Comparison of ENCODE assay signal across 1 cellular context in the genomic region with DNA sequence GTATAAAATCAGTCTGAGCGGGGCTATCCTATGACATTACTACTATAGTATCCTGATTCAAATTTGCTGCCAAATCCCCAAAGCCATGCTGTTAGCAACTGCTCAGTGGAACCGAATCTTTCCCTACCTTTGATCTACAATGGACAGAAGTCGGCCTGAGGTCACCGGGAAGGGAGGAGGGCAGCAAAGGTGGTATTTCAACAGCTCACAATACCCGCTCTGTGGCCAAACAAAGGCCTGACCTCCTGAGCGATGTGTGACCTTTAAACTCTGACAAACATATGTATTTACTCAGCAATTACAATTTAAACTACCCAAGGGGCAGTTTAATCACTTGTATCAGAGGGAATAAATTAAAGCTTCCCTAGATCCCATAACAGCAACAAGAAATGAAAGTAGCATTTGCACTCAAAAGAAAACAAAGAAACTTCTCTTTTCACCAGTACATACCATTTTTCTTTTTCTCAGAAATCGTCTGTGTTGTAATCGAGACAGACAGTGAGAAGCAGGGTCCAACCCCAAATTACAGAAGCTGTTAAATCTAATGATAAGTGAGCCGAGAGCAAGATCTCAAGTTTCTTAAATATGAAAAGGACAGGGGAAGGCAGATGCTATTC.
TF ChIP-seq lines count a peak whose summit lies in the region.

No MANE protein-coding gene starts in this region.

TF ChIP-seq in HepG2, 621 proteins besides CTCF, POLR2A, EP300 and RAD21 (continued from another document and continues in another):
- peak; percentile 97 for TF ChIP-seq ARID5B (CRISPR knock-in tag; IDR thresholded peaks at IDR 0.05)
- TF ChIP-seq MTA3 (CRISPR knock-in tag; IDR thresholded peaks at IDR 0.05) = no peak
- TF ChIP-seq, protein P1, sequence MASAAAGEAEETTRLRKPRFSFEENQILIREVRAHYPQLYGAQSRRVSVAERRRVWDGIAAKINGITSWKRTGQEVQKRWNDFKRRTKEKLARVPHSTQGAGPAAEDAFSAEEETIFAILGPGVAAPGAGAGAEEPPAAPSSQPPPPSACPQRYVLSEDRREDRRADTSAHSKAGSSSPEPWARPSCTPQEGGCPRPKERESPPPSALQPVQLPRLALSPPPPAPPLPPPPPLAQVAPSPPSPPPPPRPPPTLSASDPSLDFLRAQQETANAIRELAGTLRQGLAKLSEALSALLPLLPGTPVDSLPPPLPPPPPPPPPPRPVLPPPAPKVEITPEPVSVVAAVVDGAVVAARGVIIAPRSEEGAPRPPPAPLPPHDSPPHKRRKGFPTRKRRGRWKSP (CRISPR knock-in tag; IDR thresholded peaks at IDR 0.05) = peak; percentile 37; the same call in 1 of the 2 replicates
- TF ChIP-seq, protein P2, sequence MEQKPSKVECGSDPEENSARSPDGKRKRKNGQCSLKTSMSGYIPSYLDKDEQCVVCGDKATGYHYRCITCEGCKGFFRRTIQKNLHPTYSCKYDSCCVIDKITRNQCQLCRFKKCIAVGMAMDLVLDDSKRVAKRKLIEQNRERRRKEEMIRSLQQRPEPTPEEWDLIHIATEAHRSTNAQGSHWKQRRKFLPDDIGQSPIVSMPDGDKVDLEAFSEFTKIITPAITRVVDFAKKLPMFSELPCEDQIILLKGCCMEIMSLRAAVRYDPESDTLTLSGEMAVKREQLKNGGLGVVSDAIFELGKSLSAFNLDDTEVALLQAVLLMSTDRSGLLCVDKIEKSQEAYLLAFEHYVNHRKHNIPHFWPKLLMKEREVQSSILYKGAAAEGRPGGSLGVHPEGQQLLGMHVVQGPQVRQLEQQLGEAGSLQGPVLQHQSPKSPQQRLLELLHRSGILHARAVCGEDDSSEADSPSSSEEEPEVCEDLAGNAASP (CRISPR knock-in tag; IDR thresholded peaks at IDR 0.05; ENCODE audit: borderline replicate concordance) = peak; percentile 96; the same call in 1 of the 2 replicates
- TF ChIP-seq ZNF350 (CRISPR knock-in tag; IDR thresholded peaks at IDR 0.05; ENCODE audit: borderline replicate concordance, low read depth) = 0 out of 2 replicates have a peak, but pooled peaks have one; percentile 31
- TF ChIP-seq JUN (CRISPR knock-in tag; IDR thresholded peaks at IDR 0.05) = 0 out of 2 replicates have a peak, but pooled peaks have one; percentile 36
- no peak for TF ChIP-seq NFE2L2 (IDR thresholded peaks at IDR 0.05; ENCODE audit: low read length)
- TF ChIP-seq SP4 (CRISPR knock-in tag; IDR thresholded peaks at IDR 0.05) = no peak
- TF ChIP-seq MLLT10 (CRISPR knock-in tag; IDR thresholded peaks at IDR 0.05) = no peak
- no peak for TF ChIP-seq PHB2 (IDR thresholded peaks at IDR 0.05; ENCODE audit: partially characterized antibody)
- TF ChIP-seq STAG1 (CRISPR knock-in tag; IDR thresholded peaks at IDR 0.05) = no peak
- no peak for TF ChIP-seq ELF4 (CRISPR knock-in tag; IDR thresholded peaks at IDR 0.05; ENCODE audit: borderline replicate concordance)
- TF ChIP-seq ONECUT2 (CRISPR knock-in tag; IDR thresholded peaks at IDR 0.05) = 0 out of 2 replicates have a peak, but pooled peaks have one; percentile 15
- TF ChIP-seq TSC22D2 (CRISPR knock-in tag; IDR thresholded peaks at IDR 0.05; ENCODE audit: borderline replicate concordance) = 0 out of 2 replicates have a peak, but pooled peaks have one; percentile 40
- peak; percentile 94 for TF ChIP-seq DPF2 (CRISPR knock-in tag; IDR thresholded peaks at IDR 0.05; ENCODE audit: borderline replicate concordance, low read depth)
- TF ChIP-seq ZFP90 (CRISPR knock-in tag; IDR thresholded peaks at IDR 0.05; ENCODE audit: borderline replicate concordance) = peak; percentile 55; the same call in 1 of the 2 replicates
- TF ChIP-seq ARID4A (CRISPR knock-in tag; IDR thresholded peaks at IDR 0.05; ENCODE audit: borderline replicate concordance) = no peak; the same call in 1 of the 2 replicates
- no peak for TF ChIP-seq CC2D1A (CRISPR knock-in tag; IDR thresholded peaks at IDR 0.05)
- TF ChIP-seq ZNF746 (CRISPR knock-in tag; IDR thresholded peaks at IDR 0.05) = peak; percentile 77; the same call in 1 of the 2 replicates
- peak; percentile 35; the same call in 1 of the 2 replicates for TF ChIP-seq YEATS4 (CRISPR knock-in tag; IDR thresholded peaks at IDR 0.05; ENCODE audit: borderline replicate concordance)
- TF ChIP-seq ZBTB37 (CRISPR knock-in tag; IDR thresholded peaks at IDR 0.05) = no peak
- TF ChIP-seq ZBTB20 (CRISPR knock-in tag; IDR thresholded peaks at IDR 0.05; ENCODE audit: borderline replicate concordance, low read depth) = 0 out of 2 replicates have a peak, but pooled peaks have one; percentile 48
- peak; percentile 78 for TF ChIP-seq ZNF331 (CRISPR knock-in tag; IDR thresholded peaks at IDR 0.05)
- TF ChIP-seq ZNF496 (CRISPR knock-in tag; IDR thresholded peaks at IDR 0.05; ENCODE audit: insufficient replicate concordance) = no peak
- TF ChIP-seq REST (IDR thresholded peaks at IDR 0.05; ENCODE audit: borderline replicate concordance in 1 of 2, low read depth in 1 of 2, low read length in 2 of 2) = peak in 1 of 2 experiments; percentile 50; a peak in 1 of 4 replicates
- TF ChIP-seq RELA (CRISPR knock-in tag; IDR thresholded peaks at IDR 0.05) = no peak
- TF ChIP-seq THAP11 (CRISPR knock-in tag; IDR thresholded peaks at IDR 0.05) = peak; percentile 61
- TF ChIP-seq MAZ (IDR thresholded peaks at IDR 0.05; ENCODE audit: borderline replicate concordance, low read depth, low read length) = 0 out of 2 replicates have a peak, but pooled peaks have one; percentile 39
- no peak for TF ChIP-seq MAZ (CRISPR knock-in tag; IDR thresholded peaks at IDR 0.05; ENCODE audit: low read depth)
- TF ChIP-seq, protein P3, sequence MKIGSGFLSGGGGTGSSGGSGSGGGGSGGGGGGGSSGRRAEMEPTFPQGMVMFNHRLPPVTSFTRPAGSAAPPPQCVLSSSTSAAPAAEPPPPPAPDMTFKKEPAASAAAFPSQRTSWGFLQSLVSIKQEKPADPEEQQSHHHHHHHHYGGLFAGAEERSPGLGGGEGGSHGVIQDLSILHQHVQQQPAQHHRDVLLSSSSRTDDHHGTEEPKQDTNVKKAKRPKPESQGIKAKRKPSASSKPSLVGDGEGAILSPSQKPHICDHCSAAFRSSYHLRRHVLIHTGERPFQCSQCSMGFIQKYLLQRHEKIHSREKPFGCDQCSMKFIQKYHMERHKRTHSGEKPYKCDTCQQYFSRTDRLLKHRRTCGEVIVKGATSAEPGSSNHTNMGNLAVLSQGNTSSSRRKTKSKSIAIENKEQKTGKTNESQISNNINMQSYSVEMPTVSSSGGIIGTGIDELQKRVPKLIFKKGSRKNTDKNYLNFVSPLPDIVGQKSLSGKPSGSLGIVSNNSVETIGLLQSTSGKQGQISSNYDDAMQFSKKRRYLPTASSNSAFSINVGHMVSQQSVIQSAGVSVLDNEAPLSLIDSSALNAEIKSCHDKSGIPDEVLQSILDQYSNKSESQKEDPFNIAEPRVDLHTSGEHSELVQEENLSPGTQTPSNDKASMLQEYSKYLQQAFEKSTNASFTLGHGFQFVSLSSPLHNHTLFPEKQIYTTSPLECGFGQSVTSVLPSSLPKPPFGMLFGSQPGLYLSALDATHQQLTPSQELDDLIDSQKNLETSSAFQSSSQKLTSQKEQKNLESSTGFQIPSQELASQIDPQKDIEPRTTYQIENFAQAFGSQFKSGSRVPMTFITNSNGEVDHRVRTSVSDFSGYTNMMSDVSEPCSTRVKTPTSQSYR (CRISPR knock-in tag; IDR thresholded peaks at IDR 0.05; ENCODE audit: borderline replicate concordance) = peak; percentile 54; the same call in 1 of the 2 replicates
- peak; percentile 86 for TF ChIP-seq CREM (IDR thresholded peaks at IDR 0.05)
- TF ChIP-seq CREM (CRISPR knock-in tag; IDR thresholded peaks at IDR 0.05) = no peak
- peak; percentile 44; the same call in 1 of the 2 replicates for TF ChIP-seq ESRRA (CRISPR knock-in tag; IDR thresholded peaks at IDR 0.05; ENCODE audit: low read depth)
- peak; percentile 32; the same call in 1 of the 2 replicates for TF ChIP-seq FOXK1 (CRISPR knock-in tag; IDR thresholded peaks at IDR 0.05; ENCODE audit: borderline replicate concordance, low read depth)
